1 cellular context compared by ENCODE assay signal in the genomic region with DNA sequence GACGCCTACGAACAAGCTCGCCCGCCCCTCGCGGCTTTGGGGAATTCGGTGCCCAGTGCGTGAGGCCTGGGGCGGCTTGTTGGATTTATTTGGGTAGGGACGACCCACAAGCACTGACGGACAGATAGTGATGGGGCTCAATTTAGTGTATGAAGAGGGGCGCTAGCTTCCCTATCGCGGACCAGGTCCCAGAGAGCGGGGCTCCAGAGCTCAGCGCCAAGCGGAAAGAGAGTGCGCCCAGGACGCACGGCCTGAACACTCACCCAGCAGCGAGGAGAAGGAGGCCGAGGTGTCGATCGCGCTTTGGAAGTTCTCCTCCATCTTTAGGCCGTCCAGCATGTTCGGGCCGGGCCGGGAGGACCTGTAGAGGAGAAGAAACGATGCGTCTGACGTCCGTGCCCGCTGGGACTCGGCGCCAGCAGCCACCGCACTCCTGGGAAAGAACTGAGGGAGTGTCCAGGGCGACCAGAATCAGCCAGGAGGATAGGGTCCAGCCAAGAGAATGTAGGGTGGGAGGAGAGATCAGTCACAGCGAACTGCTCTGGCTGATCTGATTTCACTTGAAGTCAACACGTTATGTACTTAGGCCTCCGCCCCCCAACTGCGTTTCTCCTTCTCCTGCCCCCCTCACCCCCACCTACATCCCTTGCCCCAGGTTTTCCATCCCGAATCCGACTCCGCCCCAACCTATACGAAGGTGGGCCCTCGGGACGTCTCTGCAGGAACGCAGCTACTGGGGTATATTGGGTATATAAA.
TF ChIP-seq lines count a peak whose summit lies in the region.

No MANE protein-coding gene starts in this region.

TF ChIP-seq in WTC11, 78 proteins besides CTCF, POLR2A, EP300 and RAD21:
- TF ChIP-seq, protein P1, sequence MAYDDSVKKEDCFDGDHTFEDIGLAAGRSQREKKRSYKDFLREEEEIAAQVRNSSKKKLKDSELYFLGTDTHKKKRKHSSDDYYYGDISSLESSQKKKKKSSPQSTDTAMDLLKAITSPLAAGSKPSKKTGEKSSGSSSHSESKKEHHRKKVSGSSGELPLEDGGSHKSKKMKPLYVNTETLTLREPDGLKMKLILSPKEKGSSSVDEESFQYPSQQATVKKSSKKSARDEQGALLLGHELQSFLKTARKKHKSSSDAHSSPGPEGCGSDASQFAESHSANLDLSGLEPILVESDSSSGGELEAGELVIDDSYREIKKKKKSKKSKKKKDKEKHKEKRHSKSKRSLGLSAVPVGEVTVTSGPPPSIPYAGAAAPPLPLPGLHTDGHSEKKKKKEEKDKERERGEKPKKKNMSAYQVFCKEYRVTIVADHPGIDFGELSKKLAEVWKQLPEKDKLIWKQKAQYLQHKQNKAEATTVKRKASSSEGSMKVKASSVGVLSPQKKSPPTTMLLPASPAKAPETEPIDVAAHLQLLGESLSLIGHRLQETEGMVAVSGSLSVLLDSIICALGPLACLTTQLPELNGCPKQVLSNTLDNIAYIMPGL (CRISPR knock-in tag; IDR thresholded peaks at IDR 0.05): 0 out of 2 replicates have a peak, but pooled peaks have one; percentile 13
- TF ChIP-seq NR2C2 (CRISPR knock-in tag; IDR thresholded peaks at IDR 0.05): no peak
